In genomic region chr17:79014158-79014758, GRCh38 we compare ENCODE assay signal across 4 cellular contexts.
A peak's percentile ranks its signal among the peaks of the same experiment; 100 is the strongest.
TF ChIP-seq lines count a peak whose summit lies in the region.

No MANE protein-coding gene starts in this region.

TF ChIP-seq in A549, 52 proteins besides CTCF, POLR2A, EP300 and RAD21:
- TF ChIP-seq ZFP36 (IDR thresholded peaks at IDR 0.05; ENCODE audit: borderline replicate concordance, partially characterized antibody) = peak; percentile 81
- TF ChIP-seq RNF2 (IDR thresholded peaks at IDR 0.05; ENCODE audit: borderline replicate concordance, low read depth) = no peak

TF ChIP-seq in HEK293, 187 proteins besides CTCF, POLR2A, EP300 and RAD21:
- peak; percentile 99 for TF ChIP-seq TRIM28 (IDR thresholded peaks at IDR 0.05; ENCODE audit: borderline replicate concordance, low read length)
- TF ChIP-seq ZNF626 (tag by site-specific recombination; IDR thresholded peaks at IDR 0.05) = 0 out of 2 replicates have a peak, but pooled peaks have one; percentile 45
- TF ChIP-seq, protein P1, sequence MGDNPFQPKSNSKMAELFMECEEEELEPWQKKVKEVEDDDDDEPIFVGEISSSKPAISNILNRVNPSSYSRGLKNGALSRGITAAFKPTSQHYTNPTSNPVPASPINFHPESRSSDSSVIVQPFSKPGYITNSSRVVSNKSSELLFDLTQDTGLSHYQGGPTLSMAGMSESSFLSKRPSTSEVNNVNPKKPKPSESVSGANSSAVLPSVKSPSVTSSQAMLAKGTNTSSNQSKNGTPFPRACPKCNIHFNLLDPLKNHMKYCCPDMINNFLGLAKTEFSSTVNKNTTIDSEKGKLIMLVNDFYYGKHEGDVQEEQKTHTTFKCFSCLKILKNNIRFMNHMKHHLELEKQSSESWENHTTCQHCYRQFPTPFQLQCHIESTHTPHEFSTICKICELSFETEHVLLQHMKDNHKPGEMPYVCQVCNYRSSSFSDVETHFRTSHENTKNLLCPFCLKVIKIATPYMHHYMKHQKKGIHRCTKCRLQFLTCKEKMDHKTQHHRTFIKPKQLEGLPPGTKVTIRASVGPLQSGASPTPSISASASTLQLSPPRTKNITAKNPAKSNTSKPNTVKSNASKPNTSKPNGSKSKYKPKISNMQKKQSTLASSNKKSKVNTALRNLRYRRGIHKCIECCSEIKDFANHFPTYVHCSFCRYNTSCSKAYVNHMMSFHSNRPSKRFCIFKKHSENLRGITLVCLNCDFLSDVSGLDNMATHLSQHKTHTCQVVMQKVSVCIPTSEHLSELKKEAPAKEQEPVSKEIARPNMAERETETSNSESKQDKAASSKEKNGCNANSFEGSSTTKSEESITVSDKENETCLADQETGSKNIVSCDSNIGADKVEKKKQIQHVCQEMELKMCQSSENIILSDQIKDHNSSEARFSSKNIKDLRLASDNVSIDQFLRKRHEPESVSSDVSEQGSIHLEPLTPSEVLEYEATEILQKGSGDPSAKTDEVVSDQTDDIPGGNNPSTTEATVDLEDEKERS (tag by site-specific recombination; IDR thresholded peaks at IDR 0.05) = 0 out of 2 replicates have a peak, but pooled peaks have one; percentile 29
- peak; percentile 100 for TF ChIP-seq SETDB1 (IDR thresholded peaks at IDR 0.05; ENCODE audit: insufficient read length, low read length)
- no peak for TF ChIP-seq ZNF112 (tag by site-specific recombination; IDR thresholded peaks at IDR 0.05)
- TF ChIP-seq PRDM1 (tag by site-specific recombination; IDR thresholded peaks at IDR 0.05) = 0 out of 2 replicates have a peak, but pooled peaks have one; percentile 7

TF ChIP-seq in K562, 482 proteins besides CTCF, POLR2A, EP300 and RAD21:
- TF ChIP-seq RBM22 (IDR thresholded peaks at IDR 0.05; ENCODE audit: low read depth, low read length, poor library complexity, severe bottlenecking) = no peak
- no peak for TF ChIP-seq COPS2 (conservative IDR thresholded peaks at IDR 0.05)
- TF ChIP-seq ZFP36 (IDR thresholded peaks at IDR 0.05; ENCODE audit: low read depth, low read length, partially characterized antibody) = peak; percentile 71
- no peak for TF ChIP-seq ZNF766 (CRISPR knock-in tag; conservative IDR thresholded peaks at IDR 0.05)

TF ChIP-seq in SK-N-SH treated with all-trans-retinoic acid at 6 μM for 48 hours, 23 proteins besides CTCF, POLR2A, EP300 and RAD21:
- TF ChIP-seq SNAI2 (CRISPR knock-in tag; IDR thresholded peaks at IDR 0.05) (no peak), ARNTL (CRISPR knock-in tag; IDR thresholded peaks at IDR 0.05; ENCODE audit: borderline replicate concordance, low read depth) (no peak)
- TF ChIP-seq, protein P2, sequence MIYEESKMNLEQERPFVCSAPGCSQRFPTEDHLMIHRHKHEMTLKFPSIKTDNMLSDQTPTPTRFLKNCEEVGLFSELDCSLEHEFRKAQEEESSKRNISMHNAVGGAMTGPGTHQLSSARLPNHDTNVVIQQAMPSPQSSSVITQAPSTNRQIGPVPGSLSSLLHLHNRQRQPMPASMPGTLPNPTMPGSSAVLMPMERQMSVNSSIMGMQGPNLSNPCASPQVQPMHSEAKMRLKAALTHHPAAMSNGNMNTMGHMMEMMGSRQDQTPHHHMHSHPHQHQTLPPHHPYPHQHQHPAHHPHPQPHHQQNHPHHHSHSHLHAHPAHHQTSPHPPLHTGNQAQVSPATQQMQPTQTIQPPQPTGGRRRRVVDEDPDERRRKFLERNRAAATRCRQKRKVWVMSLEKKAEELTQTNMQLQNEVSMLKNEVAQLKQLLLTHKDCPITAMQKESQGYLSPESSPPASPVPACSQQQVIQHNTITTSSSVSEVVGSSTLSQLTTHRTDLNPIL (CRISPR knock-in tag; IDR thresholded peaks at IDR 0.05; ENCODE audit: low read depth) = no peak
- TF ChIP-seq, protein P3, sequence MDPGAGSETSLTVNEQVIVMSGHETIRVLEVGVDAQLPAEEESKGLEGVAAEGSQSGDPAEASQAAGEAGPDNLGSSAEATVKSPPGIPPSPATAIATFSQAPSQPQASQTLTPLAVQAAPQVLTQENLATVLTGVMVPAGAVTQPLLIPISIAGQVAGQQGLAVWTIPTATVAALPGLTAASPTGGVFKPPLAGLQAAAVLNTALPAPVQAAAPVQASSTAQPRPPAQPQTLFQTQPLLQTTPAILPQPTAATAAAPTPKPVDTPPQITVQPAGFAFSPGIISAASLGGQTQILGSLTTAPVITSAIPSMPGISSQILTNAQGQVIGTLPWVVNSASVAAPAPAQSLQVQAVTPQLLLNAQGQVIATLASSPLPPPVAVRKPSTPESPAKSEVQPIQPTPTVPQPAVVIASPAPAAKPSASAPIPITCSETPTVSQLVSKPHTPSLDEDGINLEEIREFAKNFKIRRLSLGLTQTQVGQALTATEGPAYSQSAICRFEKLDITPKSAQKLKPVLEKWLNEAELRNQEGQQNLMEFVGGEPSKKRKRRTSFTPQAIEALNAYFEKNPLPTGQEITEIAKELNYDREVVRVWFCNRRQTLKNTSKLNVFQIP (CRISPR knock-in tag; IDR thresholded peaks at IDR 0.05; ENCODE audit: borderline replicate concordance, low read depth) = no peak
